ENCODE assay signal across 12 cellular contexts in the genomic region with DNA sequence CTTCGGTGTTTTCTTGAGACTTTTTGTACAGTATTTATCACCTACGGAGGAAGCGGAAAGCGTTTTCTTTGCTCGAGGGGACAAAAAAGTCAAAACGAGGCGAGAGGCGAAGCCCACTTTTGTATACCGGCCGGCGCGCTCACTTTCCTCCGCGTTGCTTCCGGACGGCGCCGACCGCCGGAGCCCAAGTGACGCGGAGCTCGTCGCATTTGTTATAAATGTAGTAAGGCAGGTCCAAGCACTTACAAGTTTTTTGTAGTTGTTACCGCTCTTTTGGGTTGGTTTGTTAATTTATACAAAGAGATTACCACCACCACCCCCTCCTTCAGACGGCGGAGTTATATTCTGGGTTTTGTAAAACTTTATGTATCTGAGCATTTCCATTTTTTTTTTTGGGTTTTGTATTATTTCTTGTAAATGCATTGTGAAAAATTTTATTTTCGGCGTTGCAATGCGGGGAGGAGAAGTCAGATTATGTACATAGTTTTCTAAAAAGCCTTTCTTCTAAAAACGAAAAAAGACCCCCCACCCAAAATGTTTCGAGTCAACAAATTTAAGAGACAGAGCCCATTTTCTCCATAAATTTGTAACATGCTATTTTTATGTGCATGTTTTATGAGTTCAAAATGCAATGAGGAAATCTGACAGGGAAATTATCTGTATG. TPM values are rescaled to one million over a fixed set of nuclear protein-coding genes. Genes with fewer than 3 reads are reported as not detected.
DNase-seq lines count a peak whose midpoint lies in the region; ATAC-seq and TF ChIP-seq lines count a peak whose summit lies in the region.
"Had no signal": no experiment of that assay in that cellular context is flagged by ENCODE, and none has a peak within 500 bp of the region (broad histone marks: within the 10 kb centered on the region; RNA-seq: fewer than 3 reads in every experiment).

No MANE protein-coding gene starts in this region.

- H3K27ac ChIP-seq in H9 (ENCODE audit: insufficient read length, low read depth, low read length) (no peak overlapping the region), left ventricle myocardium inferior (replicated peaks) (no peak overlapping the region)
- H3K27ac ChIP-seq: lower lobe of right lung had no signal

- H3K4ac ChIP-seq in H9 (ENCODE audit: low read depth, low read length), result no peak overlapping the region

- intact Hi-C loops in left ventricle myocardium inferior (cut with micrococcal nuclease), result no loop called here

- H3K23ac ChIP-seq in H9 (ENCODE audit: insufficient read length, low read depth, low read length), result no peak overlapping the region

- H3T11ph ChIP-seq in H9 (ENCODE audit: low read length), result no peak overlapping the region

- H2BK5ac ChIP-seq in H9 (ENCODE audit: insufficient read length, low read length), result no peak overlapping the region

- H3K4me1 ChIP-seq in H9 (ENCODE audit: insufficient read depth, low read length) (no peaks in the 10 kb centered on the region), left ventricle myocardium inferior (peaks cover 42% of the 10 kb centered on the region)

- no peak overlapping the region for H2BK15ac ChIP-seq in H9 (ENCODE audit: low read depth, low read length)

- no peak overlapping the region for H4K5ac ChIP-seq in H9 (ENCODE audit: insufficient read length, low read depth, low read length)

- peak; percentile 82 for DNase-seq in COLO668 (lab: John Stamatoyannopoulos, UW; ENCODE audit: unreplicated experiment)
- DNase-seq in H9, result no peak
- peak; percentile 33 for DNase-seq in activated naive CD8-positive, alpha-beta T cell treated with anti-CD3 and anti-CD28 coated beads, Interleukin-2, amount 10 ng/mL, durations not matched to agents 7 days and 5 days
- no peak for DNase-seq in natural killer cell treated with Interleukin-12 subunit alpha and Interleukin-12 subunit beta and Interleukin-15 and Interleukin-18, amount 100 ng/mL, for 72 hours (ENCODE audit: low spot score)
- DNase-seq in NCI-H524 treated with DMSO at 0.1 percent for 48 hours (lab: John Stamatoyannopoulos, UW), result no peak
- DNase-seq in left ventricle myocardium inferior, result no peak
- DNase-seq: amygdala, lower lobe of right lung, NCI-H82 had no signal

- no peaks in the 10 kb centered on the region for H4K20me1 ChIP-seq in H9 (ENCODE audit: control insufficient read depth, insufficient read depth, insufficient read length)

- no peak overlapping the region for H3K56ac ChIP-seq in H9 (ENCODE audit: insufficient read length, low read depth, low read length)

- WGBS in H9 (ENCODE audit: extremely low coverage, insufficient read length, low lambda C conversion rate), result no CpG with 5 or more reads among the region's 32 CpGs

- no peaks in the 10 kb centered on the region for H3K79me1 ChIP-seq in H9 (ENCODE audit: insufficient read depth, low read depth, low read length, poor library complexity, severe bottlenecking)

- H2AFZ ChIP-seq in H9 (ENCODE audit: low read length), result no peak overlapping the region

- no peak overlapping the region for H2BK20ac ChIP-seq in H9 (ENCODE audit: low read depth, low read length, poor library complexity, severe bottlenecking)

- H3K27me3 ChIP-seq in H9 (ENCODE audit: insufficient read depth, low read length) (peaks cover 60% of the 10 kb centered on the region), left ventricle myocardium inferior (ENCODE audit: low read depth) (peaks cover 95% of the 10 kb centered on the region)

- H3K4me3 Mint-ChIP-seq in H9, result peak overlapping the region; percentile 37 to 62
- H3K4me3 Mint-ChIP-seq in activated naive CD8-positive, alpha-beta T cell treated with anti-CD3 and anti-CD28 coated beads, Interleukin-2, amount 10 ng/mL, durations not matched to agents 7 days and 5 days, result peak overlapping the region; percentile 19
- H3K4me3 Mint-ChIP-seq in natural killer cell treated with Interleukin-12 subunit alpha and Interleukin-12 subunit beta and Interleukin-15 and Interleukin-18, amount 100 ng/mL, for 72 hours, result no peak overlapping the region

- H2BK120ac ChIP-seq in H9 (ENCODE audit: low read depth, low read length, poor library complexity, severe bottlenecking), result no peak overlapping the region

- H3K4me2 ChIP-seq in H9 (ENCODE audit: insufficient read depth, insufficient read length, low read length), result peak overlapping the region; percentile 35

- H3K4me3 ChIP-seq in left ventricle myocardium inferior, result no peak overlapping the region
- H3K4me3 ChIP-seq: lower lobe of right lung had no signal

- peaks cover 27 to 40% of the 10 kb centered on the region in 2 experiments for H3K4me1 Mint-ChIP-seq in H9
- H3K4me1 Mint-ChIP-seq in activated naive CD8-positive, alpha-beta T cell treated with anti-CD3 and anti-CD28 coated beads, Interleukin-2, amount 10 ng/mL, durations not matched to agents 7 days and 5 days, result peaks cover 1% of the 10 kb centered on the region
- H3K4me1 Mint-ChIP-seq in natural killer cell treated with Interleukin-12 subunit alpha and Interleukin-12 subunit beta and Interleukin-15 and Interleukin-18, amount 100 ng/mL, for 72 hours (ENCODE audit: low read depth in 2 of 2), result peaks cover 0 to 5% of the 10 kb centered on the region in 2 donors

- TF ChIP-seq CTCF in H9 (conservative IDR thresholded peaks at IDR 0.05) (no peak), left ventricle myocardium inferior (IDR thresholded peaks at IDR 0.05; ENCODE audit: borderline replicate concordance) (no peak)

- H4K8ac ChIP-seq in H9 (replicated peaks; ENCODE audit: insufficient read length, low read depth, low read length), result no peak overlapping the region

- no peaks in the 10 kb centered on the region for H3K36me3 Mint-ChIP-seq in H9 (ENCODE audit: insufficient read depth in 1 of 3, low read depth in 3 of 3)
- H3K36me3 Mint-ChIP-seq in activated naive CD8-positive, alpha-beta T cell treated with anti-CD3 and anti-CD28 coated beads, Interleukin-2, amount 10 ng/mL, durations not matched to agents 7 days and 5 days, result peaks cover 5% of the 10 kb centered on the region
- peaks cover 17% of the 10 kb centered on the region for H3K36me3 Mint-ChIP-seq in natural killer cell treated with Interleukin-12 subunit alpha and Interleukin-12 subunit beta and Interleukin-15 and Interleukin-18, amount 100 ng/mL, for 72 hours

- peaks cover 10% of the 10 kb centered on the region for H3K23me2 ChIP-seq in H9 (ENCODE audit: insufficient read length, low read depth, low read length, poor library complexity, severe bottlenecking)

- H2AK5ac ChIP-seq in H9 (ENCODE audit: insufficient read length, low read length), result no peak overlapping the region

- no peak overlapping the region for H3K18ac ChIP-seq in H9 (ENCODE audit: insufficient read length, low read depth, low read length)

- H2BK12ac ChIP-seq in H9 (ENCODE audit: insufficient read length, low read depth, low read length), result no peak overlapping the region

- peaks cover 4 to 11% of the 10 kb centered on the region in 2 experiments; a peak in 3 of 5 replicates for H3K9me3 Mint-ChIP-seq in H9
- peaks cover 7% of the 10 kb centered on the region for H3K9me3 Mint-ChIP-seq in activated naive CD8-positive, alpha-beta T cell treated with anti-CD3 and anti-CD28 coated beads, Interleukin-2, amount 10 ng/mL, durations not matched to agents 7 days and 5 days
- no peaks in the 10 kb centered on the region for H3K9me3 Mint-ChIP-seq in natural killer cell treated with Interleukin-12 subunit alpha and Interleukin-12 subunit beta and Interleukin-15 and Interleukin-18, amount 100 ng/mL, for 72 hours

- ATAC-seq in activated naive CD8-positive, alpha-beta T cell treated with anti-CD3 and anti-CD28 coated beads, Interleukin-2, amount 10 ng/mL, durations not matched to agents 7 days and 5 days (ENCODE audit: low read depth), result no peak
- no peak for ATAC-seq in natural killer cell treated with Interleukin-12 subunit alpha and Interleukin-12 subunit beta and Interleukin-15 and Interleukin-18, amount 100 ng/mL, for 72 hours
- no peak for ATAC-seq in HG03442 (IDR thresholded peaks at IDR 0.05; ENCODE audit: unreplicated experiment)
- ATAC-seq: lower lobe of right lung had no signal

- no peaks in the 10 kb centered on the region for H3K79me2 ChIP-seq in H9 (ENCODE audit: insufficient read depth, low read length)

- peaks cover 80% of the 10 kb centered on the region for H3K27me3 Mint-ChIP-seq in H9 (ENCODE audit: low read depth)
- H3K27me3 Mint-ChIP-seq in activated naive CD8-positive, alpha-beta T cell treated with anti-CD3 and anti-CD28 coated beads, Interleukin-2, amount 10 ng/mL, durations not matched to agents 7 days and 5 days, result peaks cover 56% of the 10 kb centered on the region
- peaks cover 30 to 60% of the 10 kb centered on the region in 2 donors for H3K27me3 Mint-ChIP-seq in natural killer cell treated with Interleukin-12 subunit alpha and Interleukin-12 subunit beta and Interleukin-15 and Interleukin-18, amount 100 ng/mL, for 72 hours

- H3K9ac ChIP-seq in H9 (ENCODE audit: extremely low read depth, insufficient read length, low read length), result no peak overlapping the region

- no peak overlapping the region for H4K91ac ChIP-seq in H9 (ENCODE audit: insufficient read length, low read depth, low read length)

- H3K9me3 ChIP-seq in H9 (ENCODE audit: control insufficient read depth, low read depth, low read length) (no peaks in the 10 kb centered on the region), left ventricle myocardium inferior (replicated peaks) (no peaks in the 10 kb centered on the region)
- H3K9me3 ChIP-seq: lower lobe of right lung had no signal

- H3K14ac ChIP-seq in H9 (ENCODE audit: insufficient read depth, low read length), result no peak overlapping the region

- POLR2A ChIA-PET in activated naive CD8-positive, alpha-beta T cell treated with anti-CD3 and anti-CD28 coated beads, Interleukin-2, amount 10 ng/mL, durations not matched to agents 7 days and 5 days (lab: Charles Lee), result no interaction called here

- H3K36me3 ChIP-seq in left ventricle myocardium inferior, result no peaks in the 10 kb centered on the region
- H3K36me3 ChIP-seq: lower lobe of right lung had no signal

- H3K27ac Mint-ChIP-seq in H9, result no peak overlapping the region
- H3K27ac Mint-ChIP-seq in activated naive CD8-positive, alpha-beta T cell treated with anti-CD3 and anti-CD28 coated beads, Interleukin-2, amount 10 ng/mL, durations not matched to agents 7 days and 5 days, result peak overlapping the region; percentile 69
- peak overlapping the region; percentile 46 to 51 for H3K27ac Mint-ChIP-seq in natural killer cell treated with Interleukin-12 subunit alpha and Interleukin-12 subunit beta and Interleukin-15 and Interleukin-18, amount 100 ng/mL, for 72 hours

RNA-seq across cellular contexts. Expression of a gene that starts 2.2 kb away (rescaled TPM):
- total RNA-seq in H9 (2021), result 0.09 and 0.17 TPM in 2 replicates
- not detected for total RNA-seq in activated naive CD8-positive, alpha-beta T cell treated with anti-CD3 and anti-CD28 coated beads, Interleukin-2, amount 10 ng/mL, durations not matched to agents 7 days and 5 days
- total RNA-seq in natural killer cell treated with Interleukin-12 subunit alpha and Interleukin-12 subunit beta and Interleukin-15 and Interleukin-18, amount 100 ng/mL, for 72 hours, result not detected
- total RNA-seq in left ventricle myocardium inferior, result not detected
- total RNA-seq: lower lobe of right lung, pulmonary artery endothelial cell, subcutaneous adipose tissue had no signal

Comparison
In these comparisons a context has a peak if more than half of its experiments do, and no peak if none do; other contexts are left out.
1. DNase-seq: peak in COLO668 (single experiment) and activated naive CD8-positive, alpha-beta T cell treated with anti-CD3 and anti-CD28 coated beads, Interleukin-2, amount 10 ng/mL, durations not matched to agents 7 days and 5 days (single experiment); none in H9 (single experiment), natural killer cell treated with Interleukin-12 subunit alpha and Interleukin-12 subunit beta and Interleukin-15 and Interleukin-18, amount 100 ng/mL, for 72 hours (single experiment), NCI-H524 treated with DMSO at 0.1 percent for 48 hours (single experiment) and left ventricle myocardium inferior (single experiment).
2. H3K27ac Mint-ChIP-seq: peak in activated naive CD8-positive, alpha-beta T cell treated with anti-CD3 and anti-CD28 coated beads, Interleukin-2, amount 10 ng/mL, durations not matched to agents 7 days and 5 days (single experiment) and natural killer cell treated with Interleukin-12 subunit alpha and Interleukin-12 subunit beta and Interleukin-15 and Interleukin-18, amount 100 ng/mL, for 72 hours (2 of 2); none in H9 (0 of 3).